ENCODE assay signal across 8 cellular contexts in the genomic region with DNA sequence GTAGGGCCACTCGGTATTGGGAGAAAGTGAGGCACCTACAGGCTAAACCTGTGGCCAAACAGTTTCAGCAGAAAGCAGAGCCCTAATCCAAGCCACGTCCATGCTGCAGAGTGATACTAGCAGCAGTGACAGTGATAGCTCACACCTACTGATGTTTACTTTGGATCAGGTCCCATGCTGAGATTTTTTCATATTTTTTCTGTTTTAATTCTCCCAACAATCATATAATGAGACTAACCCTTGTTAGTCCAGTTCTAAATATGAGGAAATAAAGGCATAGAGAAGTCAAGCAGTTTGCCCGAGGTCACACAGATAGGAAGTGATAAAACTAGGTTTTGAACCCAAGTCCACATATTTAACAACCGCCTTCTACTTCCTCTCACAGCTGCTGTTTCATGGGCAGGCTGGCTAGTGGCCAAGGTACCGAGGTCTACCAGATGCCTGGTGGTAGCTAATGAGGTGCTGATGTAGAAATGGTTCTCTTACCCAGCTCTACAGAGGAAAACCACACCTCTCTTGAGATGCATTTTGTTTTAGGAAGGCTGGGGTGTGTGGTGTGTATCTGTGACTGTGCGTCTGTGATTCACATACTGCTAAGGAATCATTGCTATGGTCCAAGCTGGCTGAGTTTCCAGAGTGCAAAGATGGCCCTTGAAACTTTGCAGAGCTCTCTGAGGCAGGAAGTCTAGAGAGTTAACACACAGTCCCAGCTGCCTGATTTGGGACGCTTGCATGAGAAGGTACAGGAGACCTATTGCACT.
DNase-seq lines count a peak whose midpoint lies in the region; ATAC-seq and TF ChIP-seq lines count a peak whose summit lies in the region.

No MANE protein-coding gene starts in this region.

- no peak overlapping the region for H3K27ac ChIP-seq in thyroid gland

- TF ChIP-seq CTCF in GM10266 (IDR thresholded peaks at IDR 0.05; ENCODE audit: control insufficient read depth, insufficient read depth, low read depth, missing control alignments) (no peak), thyroid gland (IDR thresholded peaks at IDR 0.05) (no peak)

- no peaks in the 10 kb centered on the region for H3K27me3 ChIP-seq in thyroid gland

- H3K4me3 ChIP-seq in thyroid gland (replicated peaks in 1 of 3): no peak overlapping the region

- intact Hi-C loops in thyroid gland (cut with DNase I): no loop called here

- WGBS in thyroid gland, 2 donors: 69 to 71% methylated on average over 7 of the region's 7 CpGs

- H3K4me1 ChIP-seq in thyroid gland: peaks cover 0 to 5% of the 10 kb centered on the region in 2 donors

- in situ Hi-C loops in KBM-7 (cut with MboI; ENCODE audit: low pct_unique_long_range_greater_than_20kb, low sequenced_read_pairs): no loop called here

- H3K9me3 ChIP-seq in thyroid gland: no peaks in the 10 kb centered on the region

- H3K36me3 ChIP-seq in thyroid gland: no peaks in the 10 kb centered on the region

- no peak for TF ChIP-seq POLR2A in thyroid gland (IDR thresholded peaks at IDR 0.05)

- ATAC-seq in HG03280 (IDR thresholded peaks at IDR 0.05; ENCODE audit: unreplicated experiment): no peak

- DNase-seq in GM10266 (ENCODE audit: extremely low spot score) (peak; percentile 41), KBM-7 (peak; percentile 87), RPMI7951 (ENCODE audit: low read depth) (peak; percentile 98), fibroblast of peridontal ligament (ENCODE audit: extremely low read depth) (peak; percentile 88), thyroid gland (peak; percentile 16 to 27), NCI-H146 treated with DMSO at 0.1 percent for 48 hours (lab: John Stamatoyannopoulos, UW; ENCODE audit: unreplicated experiment) (no peak), Ammon's horn (ENCODE audit: low spot score) (no peak)

Comparison
In these comparisons a context has a peak if more than half of its experiments do, and no peak if none do; other contexts are left out.
1. DNase-seq: peak in GM10266 (single experiment), KBM-7 (single experiment), RPMI7951 (single experiment), fibroblast of peridontal ligament (single experiment) and thyroid gland (2 of 2); none in NCI-H146 treated with DMSO at 0.1 percent for 48 hours (single experiment) and Ammon's horn (single experiment).